ENCODE assay signal across 8 cellular contexts in genomic region chr3:132659000-132659369, GRCh38. TPM values are rescaled to one million over a fixed set of nuclear protein-coding genes. Genes with fewer than 3 reads are reported as not detected.
DNase-seq lines count a peak whose midpoint lies in the region; ATAC-seq and TF ChIP-seq lines count a peak whose summit lies in the region.

No MANE protein-coding gene starts in this region.

- H3K27ac ChIP-seq in DOHH2 (ENCODE audit: low read depth, low read length) (no peak overlapping the region), IMR-90 (ENCODE audit: insufficient read depth, low read length) (peak overlapping the region; percentile 17), brain microvascular endothelial cell (peak overlapping the region; percentile 80), upper lobe of left lung (peak overlapping the region; percentile 91 to 97 (median 96))

- H4K91ac ChIP-seq in IMR-90 (ENCODE audit: insufficient read depth, low read depth, low read length) = no peak overlapping the region

- 0 out of 2 replicates have a peak, but pooled peaks cover 5% of the 10 kb centered on the region for H3K9me1 ChIP-seq in IMR-90 (ENCODE audit: insufficient read depth, low read length)

- H2AK5ac ChIP-seq in IMR-90 (ENCODE audit: low read depth, low read length) = peak overlapping the region; percentile 1; the same call in 1 of the 2 replicates

- no peaks in the 10 kb centered on the region for H3K9me2 ChIP-seq in DOHH2 (replicated peaks; ENCODE audit: control insufficient read depth, low read length)

- peak overlapping the region; percentile 46 for H2BK5ac ChIP-seq in IMR-90 (ENCODE audit: low read depth, low read length, poor library complexity, severe bottlenecking)

- peak overlapping the region; percentile 14 for H3K23ac ChIP-seq in IMR-90 (ENCODE audit: low read depth, low read length)

- POLR2A ChIA-PET in IMR-90 (lab: Charles Lee; ENCODE audit: unreplicated experiment) = no interaction called here

- dilution Hi-C loops in IMR-90 (cut with HindIII; ENCODE audit: low sequenced_read_pairs, unreplicated experiment) = no loop called here

- TF ChIP-seq CTCF in DOHH2 (IDR thresholded peaks at IDR 0.05; ENCODE audit: low read depth, low read length, poor library complexity, severe bottlenecking) (no peak), IMR-90 (conservative IDR thresholded peaks at IDR 0.05; ENCODE audit: low read depth, low read length) (no peak), brain microvascular endothelial cell (IDR thresholded peaks at IDR 0.05; ENCODE audit: low read depth, low read length, missing control alignments) (no peak), upper lobe of left lung (IDR thresholded peaks at IDR 0.05) (no peak)

- H2BK15ac ChIP-seq in IMR-90 (ENCODE audit: low read depth, low read length) = peak overlapping the region; percentile 2; the same call in 1 of the 3 replicates

- peak overlapping the region; percentile 0; the same call in 1 of the 2 replicates for H3K4ac ChIP-seq in IMR-90 (ENCODE audit: low read depth, low read length)

- WGBS in IMR-90 (ENCODE audit: extremely low coverage in 2 of 2, insufficient read length in 1 of 2), 2 experiments = 20% methylated on average over 1 of the region's 7 CpGs; no CpG with 5 or more reads in 1 of the 2 experiments
- WGBS in upper lobe of left lung, 2 donors = 12 to 15% methylated on average over 7 of the region's 7 CpGs

- H3K4me1 ChIP-seq in DOHH2 (ENCODE audit: control insufficient read depth, low read length) (peaks cover 31% of the 10 kb centered on the region), IMR-90 (ENCODE audit: control insufficient read depth, insufficient read depth, low read length) (peaks cover 3% of the 10 kb centered on the region; the same call in 1 of the 2 replicates), upper lobe of left lung (peaks cover 23 to 34% (median 30%) of the 10 kb centered on the region in 4 donors)

- H2BK120ac ChIP-seq in IMR-90 (ENCODE audit: low read depth, low read length) = no peak overlapping the region; the same call in 1 of the 2 replicates

- ATAC-seq in IMR-90 (ENCODE audit: low read depth) = 0 out of 2 replicates have a peak, but pooled peaks have one; percentile 1
- ATAC-seq in upper lobe of left lung (ENCODE audit: low FRiP score in 2 of 2) = peak in 1 of 2 donors; percentile 28
- ATAC-seq in GM21367 (IDR thresholded peaks at IDR 0.05; ENCODE audit: unreplicated experiment) = no peak
- no peak for ATAC-seq in HG03457 (IDR thresholded peaks at IDR 0.05; ENCODE audit: unreplicated experiment)
- no peak for ATAC-seq in HG03354 (IDR thresholded peaks at IDR 0.05; ENCODE audit: poor library complexity, severe bottlenecking, unreplicated experiment)

- no TSS peak for BruUV-seq in IMR-90 (replicated peaks; lab: Mats Ljungman, UMichigan)

- H3K4me2 ChIP-seq in DOHH2 (ENCODE audit: low read length) (peak overlapping the region; percentile 73), IMR-90 (ENCODE audit: low read depth, low read length) (peak overlapping the region; percentile 88)

- H3K36me3 ChIP-seq in DOHH2 (ENCODE audit: control insufficient read depth, low read length) (peaks cover 8% of the 10 kb centered on the region), IMR-90 (ENCODE audit: control insufficient read depth, insufficient read depth, low read length) (peaks cover 2% of the 10 kb centered on the region; the same call in 1 of the 2 replicates), brain microvascular endothelial cell (replicated peaks) (no peaks in the 10 kb centered on the region), upper lobe of left lung (no peaks in the 10 kb centered on the region)

- no peak for TF ChIP-seq EP300 in upper lobe of left lung (IDR thresholded peaks at IDR 0.05)

- H3K79me1 ChIP-seq in IMR-90 (ENCODE audit: low read depth in 1 of 2, low read length in 2 of 2) = peaks cover 6 to 46% of the 10 kb centered on the region in 2 experiments; a peak in 3 of 4 replicates

- H3K14ac ChIP-seq in IMR-90 (replicated peaks; ENCODE audit: low read depth, low read length) = peak overlapping the region; percentile 29

- H3K27me3 ChIP-seq in DOHH2 (ENCODE audit: control insufficient read depth, low read length) (no peaks in the 10 kb centered on the region), IMR-90 (ENCODE audit: control insufficient read depth, insufficient read depth, low read length) (no peaks in the 10 kb centered on the region), brain microvascular endothelial cell (replicated peaks) (no peaks in the 10 kb centered on the region), upper lobe of left lung (no peaks in the 10 kb centered on the region)

- H3K79me2 ChIP-seq in DOHH2 (ENCODE audit: control insufficient read depth, low read length) = peaks cover 76% of the 10 kb centered on the region

- H4K5ac ChIP-seq in IMR-90 (ENCODE audit: low read depth, low read length) = peak overlapping the region; percentile 32

- intact Hi-C loops in IMR-90 (cut with micrococcal nuclease) = loop anchor here (5.0 kb wide), 1 partner anchor 122 kb away; no protein-coding TSS in a partner anchor

- TF ChIP-seq POLR2A in IMR-90 (IDR thresholded peaks at IDR 0.05; ENCODE audit: low read depth, low read length) = no peak
- no peak for TF ChIP-seq POLR2A in upper lobe of left lung (IDR thresholded peaks at IDR 0.05)

- no peaks in the 10 kb centered on the region for H3F3A ChIP-seq in DOHH2 (ENCODE audit: control insufficient read depth, insufficient read depth)

- peak overlapping the region; percentile 81 to 92 for H4K8ac ChIP-seq in IMR-90 (ENCODE audit: low read depth in 2 of 2, low read length in 2 of 2)

- peak overlapping the region; percentile 97 for H2AFZ ChIP-seq in IMR-90 (replicated peaks; ENCODE audit: low read length, poor library complexity)

- H3K4me3 ChIP-seq in DOHH2 (ENCODE audit: low read length) (peak overlapping the region; percentile 86), IMR-90 (ENCODE audit: insufficient read depth, low read depth, low read length) (peak overlapping the region; percentile 84), brain microvascular endothelial cell (ENCODE audit: low read depth, low read length) (peak overlapping the region; percentile 88), upper lobe of left lung (peak overlapping the region; percentile 74 to 94 (median 78))

- no peak for TF ChIP-seq RAD21 in IMR-90 (IDR thresholded peaks at IDR 0.05; ENCODE audit: low read length)

- H2AK9ac ChIP-seq in IMR-90 (replicated peaks; ENCODE audit: low read depth, low read length, poor library complexity) = no peak overlapping the region

- no peak for DNase-seq in IMR-90
- DNase-seq in brain microvascular endothelial cell = no peak
- DNase-seq in medulla oblongata (ENCODE audit: extremely low spot score) = peak; percentile 26
- DNase-seq in upper lobe of left lung = no peak

- no peak overlapping the region for H3K18ac ChIP-seq in IMR-90 (ENCODE audit: low read depth, low read length)

- CTCF ChIA-PET in IMR-90 (lab: Yijun Ruan, JAX) = interaction anchor here (0.5 to 1.2 kb wide), 5 partner anchors 9 to 66 kb away, joined by 3 to 9 read pairs (median 3); no protein-coding TSS in a partner anchor

- H4K20me1 ChIP-seq in DOHH2 (ENCODE audit: control insufficient read depth, insufficient read depth, low read depth, low read length) (no peaks in the 10 kb centered on the region), IMR-90 (ENCODE audit: insufficient read depth, low read length) (no peaks in the 10 kb centered on the region)

- H3K9ac ChIP-seq in IMR-90 (ENCODE audit: low read depth, low read length) = peak overlapping the region; percentile 86

- in situ Hi-C loops in IMR-90 (cut with MboI; ENCODE audit: low sequenced_read_pairs) = no loop called here
- in situ Hi-C loops in brain microvascular endothelial cell (cut with HindIII; ENCODE audit: low pct_ligation_motif_present, low sequenced_read_pairs) = no loop called here

- H3K9me3 ChIP-seq in DOHH2 (ENCODE audit: control insufficient read depth, insufficient read depth, low read length) (no peaks in the 10 kb centered on the region), IMR-90 (ENCODE audit: control insufficient read depth, insufficient read depth, low read length) (no peaks in the 10 kb centered on the region), upper lobe of left lung (no peaks in the 10 kb centered on the region)

- H3K56ac ChIP-seq in IMR-90 (ENCODE audit: extremely low read depth, insufficient read depth, low read length) = peak overlapping the region; percentile 55; the same call in 1 of the 2 replicates

- H2BK20ac ChIP-seq in IMR-90 (ENCODE audit: low read depth, low read length) = 0 out of 2 replicates have a peak overlapping the region, but pooled peaks have one; percentile 20

TF ChIP-seq in IMR-90, 13 proteins besides CTCF, POLR2A, EP300 and RAD21 (continues in another document):
- TF ChIP-seq RFX5 (IDR thresholded peaks at IDR 0.05; ENCODE audit: low read depth, low read length) = no peak
- no peak for TF ChIP-seq CHD1 (IDR thresholded peaks at IDR 0.05; ENCODE audit: low read depth, low read length)
- TF ChIP-seq FOS (IDR thresholded peaks at IDR 0.05; ENCODE audit: low read depth, low read length) = no peak
- TF ChIP-seq BHLHE40 (IDR thresholded peaks at IDR 0.05; ENCODE audit: low read depth, low read length) = no peak
- no peak for TF ChIP-seq SMC3 (IDR thresholded peaks at IDR 0.05; ENCODE audit: low read depth, low read length)
- TF ChIP-seq CEBPB (IDR thresholded peaks at IDR 0.05; ENCODE audit: low read depth, low read length) = no peak
- no peak for TF ChIP-seq USF2 (IDR thresholded peaks at IDR 0.05; ENCODE audit: low read depth, low read length)
- TF ChIP-seq RCOR1 (IDR thresholded peaks at IDR 0.05; ENCODE audit: insufficient replicate concordance, low read length) = no peak
- no peak for TF ChIP-seq MAFK (IDR thresholded peaks at IDR 0.05; ENCODE audit: low read depth, low read length)
- TF ChIP-seq NFE2L2 (IDR thresholded peaks at IDR 0.05; ENCODE audit: low read depth, low read length) = no peak

RNA-seq across cellular contexts. Expression of gene ACAD11, which starts 0.6 kb away (rescaled TPM):
- total RNA-seq in IMR-90 (2012; rRNA removed) (18.8 and 27.8 TPM in 2 replicates), upper lobe of left lung (10 to 100 TPM; 15.8 to 50.3 (median 19.5) TPM)
- polyA plus RNA-seq in IMR-90 (2012; rRNA removed) = 12.8 and 16.0 TPM in 2 replicates
- polyA plus RNA-seq in IMR-90 (2012; cell fraction: cytosol; rRNA removed) = 2.4 and 3.2 TPM in 2 replicates
- 55.6 and 142 TPM in 2 replicates for polyA plus RNA-seq in IMR-90 (2012; cell fraction: nucleus; rRNA removed; ENCODE audit: low replicate concordance)

RNA-seq across cellular contexts. Expression of gene UBA5, which starts 1.1 kb away (rescaled TPM):
- total RNA-seq in IMR-90 (2012; rRNA removed) = 20.3 and 38.6 TPM in 2 replicates
- polyA plus RNA-seq in IMR-90 (2012; rRNA removed) = 30.4 and 43.1 TPM in 2 replicates
- polyA plus RNA-seq in IMR-90 (2012; cell fraction: cytosol; rRNA removed) = 43.2 and 60.2 TPM in 2 replicates
- polyA plus RNA-seq in IMR-90 (2012; cell fraction: nucleus; rRNA removed; ENCODE audit: low replicate concordance) = 37.7 and 52.9 TPM in 2 replicates
- 10 to 100 TPM; 29.4 to 69.1 (median 41.1) TPM for total RNA-seq in upper lobe of left lung
